Comparison of ENCODE assay signal across 8 cellular contexts in the genomic region with DNA sequence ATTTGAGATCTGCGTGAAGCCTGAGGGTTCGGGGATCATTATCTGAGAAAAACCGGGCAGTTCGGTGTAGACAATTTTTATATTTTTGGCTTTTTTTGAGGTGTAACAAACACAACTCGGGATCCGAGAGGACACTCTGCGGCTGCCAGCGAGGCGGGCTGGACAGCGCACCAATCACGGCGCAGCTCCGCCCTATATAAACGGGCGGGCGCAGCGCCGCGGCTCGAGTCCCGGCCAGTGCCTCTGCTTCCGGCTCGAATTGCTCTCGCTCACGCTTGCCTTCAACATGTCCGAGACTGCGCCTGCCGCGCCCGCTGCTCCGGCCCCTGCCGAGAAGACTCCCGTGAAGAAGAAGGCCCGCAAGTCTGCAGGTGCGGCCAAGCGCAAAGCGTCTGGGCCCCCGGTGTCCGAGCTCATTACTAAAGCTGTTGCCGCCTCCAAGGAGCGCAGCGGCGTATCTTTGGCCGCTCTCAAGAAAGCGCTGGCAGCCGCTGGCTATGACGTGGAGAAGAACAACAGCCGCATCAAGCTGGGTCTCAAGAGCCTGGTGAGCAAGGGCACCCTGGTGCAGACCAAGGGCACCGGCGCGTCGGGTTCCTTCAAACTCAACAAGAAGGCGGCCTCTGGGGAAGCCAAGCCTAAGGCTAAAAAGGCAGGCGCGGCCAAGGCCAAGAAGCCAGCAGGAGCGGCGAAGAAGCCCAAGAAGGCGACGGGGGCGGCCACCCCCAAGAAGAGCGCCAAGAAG.
A peak's percentile ranks its signal among the peaks of the same experiment; 100 is the strongest.
DNase-seq lines count a peak whose midpoint lies in the region; ATAC-seq and TF ChIP-seq lines count a peak whose summit lies in the region.

No MANE protein-coding gene starts in this region.

- no peaks in the 10 kb centered on the region for H3K36me3 Mint-ChIP-seq in nephron (ENCODE audit: low read depth)

- peak; percentile 89 for DNase-seq in DMS79 (lab: John Stamatoyannopoulos, UW)
- peak; percentile 94 for DNase-seq in RPMI7951 (ENCODE audit: low read depth)
- peak; percentile 85 for DNase-seq in activated effector memory CD4-positive, alpha-beta T cell treated with Interleukin-2 at 50 U/mL for 16 hours
- peak; percentile 92 for DNase-seq in fibroblast of pulmonary artery (ENCODE audit: low read depth)
- DNase-seq in stimulated activated naive CD4-positive, alpha-beta T cell treated with Interleukin-2 at 50 U/mL for 16 hours (lab: John Stamatoyannopoulos, UW): peak; percentile 80

- peaks cover 45% of the 10 kb centered on the region for H3K79me2 ChIP-seq in KMS-11 (ENCODE audit: insufficient read depth, low read depth)

- H3K4me3 ChIP-seq in KMS-11 (IDR thresholded peaks at IDR 0.05; ENCODE audit: insufficient read depth, low read depth, low read length) (no peak overlapping the region), fibroblast of pulmonary artery (replicated peaks; ENCODE audit: low read depth, low read length) (peak overlapping the region; percentile 70)

- no peaks in the 10 kb centered on the region for H3K27me3 Mint-ChIP-seq in nephron (ENCODE audit: low read depth)

- peaks cover 23% of the 10 kb centered on the region for H3K4me1 ChIP-seq in KMS-11 (ENCODE audit: low read depth, poor library complexity, severe bottlenecking)

- H3K27ac ChIP-seq in KMS-11: peak overlapping the region; percentile 100

- peak overlapping the region; percentile 100 for H3K9ac ChIP-seq in KMS-11

- peak; percentile 41 for ATAC-seq in GM21737 (IDR thresholded peaks at IDR 0.05; ENCODE audit: unreplicated experiment)

- TF ChIP-seq CTCF in KMS-11 (conservative IDR thresholded peaks at IDR 0.05; ENCODE audit: low read depth, low read length) (no peak), fibroblast of pulmonary artery (IDR thresholded peaks at IDR 0.05; ENCODE audit: low read length, missing control alignments) (no peak), nephron (IDR thresholded peaks at IDR 0.05; ENCODE audit: unreplicated experiment in 3 of 3) (no peak)

- H3K36me3 ChIP-seq in KMS-11 (ENCODE audit: insufficient read depth): no peaks in the 10 kb centered on the region

- peak overlapping the region; percentile 93 to 98 (median 98) for H3K4me3 Mint-ChIP-seq in nephron

- H4K20me1 ChIP-seq in KMS-11 (ENCODE audit: insufficient read depth): no peaks in the 10 kb centered on the region

- peaks cover 11% of the 10 kb centered on the region for H3K4me1 Mint-ChIP-seq in nephron

- H3K27me3 ChIP-seq in KMS-11 (ENCODE audit: insufficient read depth, low read depth): no peaks in the 10 kb centered on the region

- no peaks in the 10 kb centered on the region for H3K9me3 Mint-ChIP-seq in nephron

- peak overlapping the region; percentile 66 for H2AFZ ChIP-seq in KMS-11 (ENCODE audit: low read depth)

- H3K27ac Mint-ChIP-seq in nephron: peak overlapping the region; percentile 84 to 98 (median 98)

- peak overlapping the region; percentile 93 for H3K4me2 ChIP-seq in KMS-11
